ENCODE assay signal across 19 cellular contexts in genomic region chr11:10453261-10453660, GRCh38.
"Had no signal": no experiment of that assay in that cellular context is flagged by ENCODE, and none has a peak within 500 bp of the region (broad histone marks: within the 10 kb centered on the region; RNA-seq: fewer than 3 reads in every experiment).

No MANE protein-coding gene starts in this region.

- H3K36me3 Mint-ChIP-seq: natural killer cell had no signal

- DNase-seq: activated CD4-positive, alpha-beta memory T cell treated with anti-CD3 and anti-CD28 coated beads, Interleukin-2, amount 10 ng/mL, durations not matched to agents 7 days and 5 days; activated CD4-positive, alpha-beta T cell treated with anti-CD3 and anti-CD28 coated beads for 1 hour; activated CD8-positive, alpha-beta memory T cell treated with anti-CD3 and anti-CD28 coated beads, Interleukin-2, amount 50 U/mL, for 4 hours; activated naive CD4-positive, alpha-beta T cell treated with anti-CD3 and anti-CD28 coated beads, Interleukin-2, amount 10 ng/mL, durations not matched to agents 7 days and 5 days; cerebellar nuclear complex; dermis blood vessel endothelial cell; esophagus squamous epithelium; foreskin fibroblast; head of caudate nucleus; mucosa of descending colon; natural killer cell; nucleus accumbens; right cardiac atrium; stimulated activated naive CD4-positive, alpha-beta T cell treated with Interleukin-2 at 50 U/mL for 16 hours; upper lobe of left lung had no signal

- H3K4me3 Mint-ChIP-seq: activated CD4-positive, alpha-beta memory T cell treated with anti-CD3 and anti-CD28 coated beads, Interleukin-2, amount 10 ng/mL, durations not matched to agents 7 days and 5 days; activated naive CD4-positive, alpha-beta T cell treated with anti-CD3 and anti-CD28 coated beads, Interleukin-2, amount 10 ng/mL, durations not matched to agents 7 days and 5 days; T-helper 2 cell treated with Interferon-gamma antibody and Interleukin-4, amounts not matched to agents 5 μg/mL and 100 μg/mL, for 36 hours had no signal

- H3K27ac Mint-ChIP-seq: activated CD4-positive, alpha-beta memory T cell treated with anti-CD3 and anti-CD28 coated beads, Interleukin-2, amount 10 ng/mL, durations not matched to agents 7 days and 5 days; activated naive CD4-positive, alpha-beta T cell treated with anti-CD3 and anti-CD28 coated beads, Interleukin-2, amount 10 ng/mL, durations not matched to agents 7 days and 5 days; activated T-helper 2 cell treated with anti-CD3 and anti-CD28 coated beads, Interferon-gamma antibody, Interleukin-2, Interleukin-4, amounts not matched to agents 10 μg/mL and 5 μg/mL and 100 μg/mL, durations not matched to agents 14 hours and 24 hours and 36 hours; natural killer cell; progenitor cell of endocrine pancreas; T-helper 2 cell treated with Interferon-gamma antibody and Interleukin-4, amounts not matched to agents 5 μg/mL and 100 μg/mL, for 36 hours had no signal

- ATAC-seq: natural killer cell, right cardiac atrium had no signal

- H3K27ac ChIP-seq: suprapubic skin, upper lobe of left lung had no signal

- H3K9me3 Mint-ChIP-seq: activated CD4-positive, alpha-beta memory T cell treated with anti-CD3 and anti-CD28 coated beads, Interleukin-2, amount 10 ng/mL, durations not matched to agents 7 days and 5 days; activated naive CD4-positive, alpha-beta T cell treated with anti-CD3 and anti-CD28 coated beads, Interleukin-2, amount 10 ng/mL, durations not matched to agents 7 days and 5 days; activated T-helper 2 cell treated with anti-CD3 and anti-CD28 coated beads, Interferon-gamma antibody, Interleukin-2, Interleukin-4, amounts not matched to agents 10 μg/mL and 5 μg/mL and 100 μg/mL, durations not matched to agents 14 hours and 24 hours and 36 hours; natural killer cell; T-helper 2 cell treated with Interferon-gamma antibody and Interleukin-4, amounts not matched to agents 5 μg/mL and 100 μg/mL, for 36 hours had no signal
